In the genomic region with DNA sequence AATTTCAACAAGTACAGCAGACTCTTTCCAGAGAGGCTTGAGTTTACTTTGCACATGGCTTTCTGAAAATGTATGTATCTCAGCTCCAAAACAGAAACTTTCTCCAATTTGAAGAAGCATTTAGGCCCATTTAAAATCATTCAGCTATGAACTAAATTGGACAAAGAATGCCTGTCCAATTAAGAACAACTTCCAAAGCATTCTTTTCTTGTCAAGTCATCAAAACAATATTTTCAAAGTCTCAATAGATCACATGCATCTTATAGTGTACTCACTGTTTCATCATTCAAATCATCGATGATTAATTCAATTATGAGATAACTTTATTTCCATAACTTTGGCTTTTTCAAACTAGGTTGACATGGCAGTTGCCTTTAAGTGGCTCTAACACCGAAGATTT, we compare ENCODE assay signal across 14 cellular contexts.
A peak's percentile ranks its signal among the peaks of the same experiment; 100 is the strongest.
DNase-seq lines count a peak whose midpoint lies in the region; ATAC-seq and TF ChIP-seq lines count a peak whose summit lies in the region.
"Had no signal": no experiment of that assay in that cellular context is flagged by ENCODE, and none has a peak within 500 bp of the region (broad histone marks: within the 10 kb centered on the region; RNA-seq: fewer than 3 reads in every experiment).

No MANE protein-coding gene starts in this region.

- H4K20me1 ChIP-seq in IMR-90 (ENCODE audit: insufficient read depth, low read length) (no peaks in the 10 kb centered on the region), smooth muscle cell (ENCODE audit: low read depth) (no peaks in the 10 kb centered on the region), hepatocyte (ENCODE audit: insufficient read depth, poor library complexity, severe bottlenecking) (no peaks in the 10 kb centered on the region)
- H4K20me1 ChIP-seq: BLaER1 treated with 17β-estradiol and CSF1 and Interleukin-3, amounts not matched to agents 10 nM and 100 nM had no signal

- no peak for TF ChIP-seq POLR2A in IMR-90 (IDR thresholded peaks at IDR 0.05; ENCODE audit: low read depth, low read length)

- H3K4ac ChIP-seq in IMR-90 (ENCODE audit: low read depth, low read length) = no peak overlapping the region

- H3F3A ChIP-seq in smooth muscle cell (ENCODE audit: low read depth) = peaks cover 10% of the 10 kb centered on the region

- no peak overlapping the region for H2BK120ac ChIP-seq in IMR-90 (ENCODE audit: low read depth, low read length)

- no peak overlapping the region for H3K56ac ChIP-seq in IMR-90 (ENCODE audit: extremely low read depth, insufficient read depth, low read length)

- H3K79me1 ChIP-seq in IMR-90 (ENCODE audit: low read depth in 1 of 2, low read length in 2 of 2) = no peaks in the 10 kb centered on the region

- no peak overlapping the region for H4K5ac ChIP-seq in IMR-90 (ENCODE audit: low read depth, low read length)

- no peak overlapping the region for H4K8ac ChIP-seq in IMR-90 (ENCODE audit: low read depth in 2 of 2, low read length in 2 of 2)

- BruUV-seq in IMR-90 (replicated peaks; lab: Mats Ljungman, UMichigan) = no TSS peak

- H3K4me1 ChIP-seq in IMR-90 (ENCODE audit: control insufficient read depth, insufficient read depth, low read length) (peaks cover 3% of the 10 kb centered on the region; the same call in 1 of the 2 replicates), smooth muscle cell (ENCODE audit: low read depth) (no peaks in the 10 kb centered on the region), hepatocyte (ENCODE audit: insufficient read depth) (peaks cover 6% of the 10 kb centered on the region)
- H3K4me1 ChIP-seq: HAP-1 had no signal

- H3K4me3 ChIP-seq in IMR-90 (ENCODE audit: insufficient read depth, low read depth, low read length) (no peak overlapping the region), smooth muscle cell (no peak overlapping the region), brain microvascular endothelial cell (ENCODE audit: low read depth, low read length) (no peak overlapping the region), hepatocyte (no peak overlapping the region)
- H3K4me3 ChIP-seq: BLaER1 treated with 17β-estradiol and CSF1 and Interleukin-3, amounts not matched to agents 10 nM and 100 nM; HAP-1 had no signal

- no peak overlapping the region for H2AK5ac ChIP-seq in IMR-90 (ENCODE audit: low read depth, low read length)

- in situ Hi-C loops in IMR-90 (cut with MboI; ENCODE audit: low sequenced_read_pairs) (loop anchor here (10.0 kb wide), 1 partner anchor 119 kb away; no protein-coding TSS in a partner anchor), brain microvascular endothelial cell (cut with HindIII; ENCODE audit: low pct_ligation_motif_present, low sequenced_read_pairs) (no loop called here)

- H3K9ac ChIP-seq in IMR-90 (ENCODE audit: low read depth, low read length) = no peak overlapping the region
- H3K9ac ChIP-seq in smooth muscle cell (ENCODE audit: low read depth) = no peak overlapping the region
- H3K9ac ChIP-seq: BLaER1 treated with 17β-estradiol and CSF1 and Interleukin-3, amounts not matched to agents 10 nM and 100 nM had no signal

- no peak overlapping the region for H2BK15ac ChIP-seq in IMR-90 (ENCODE audit: low read depth, low read length)

- intact Hi-C loops in IMR-90 (cut with micrococcal nuclease) = no loop called here

- H2BK20ac ChIP-seq in IMR-90 (ENCODE audit: low read depth, low read length) = no peak overlapping the region

- no peak overlapping the region for H3K23ac ChIP-seq in IMR-90 (ENCODE audit: low read depth, low read length)

- peak; percentile 57 for DNase-seq in EH (ENCODE audit: low read depth)
- DNase-seq in IMR-90 = peak; percentile 10
- peak; percentile 18 for DNase-seq in fibroblast of peridontal ligament (ENCODE audit: extremely low read depth)
- no peak for DNase-seq in smooth muscle cell (lab: John Stamatoyannopoulos, UW; ENCODE audit: unreplicated experiment)
- DNase-seq in brain microvascular endothelial cell = no peak
- no peak for DNase-seq in foreskin melanocyte
- DNase-seq in hepatocyte (ENCODE audit: low spot score) = no peak
- DNase-seq: CD4-positive, CD25-positive, alpha-beta regulatory T cell; DMS53; GOT3; KG1 had no signal

- TF ChIP-seq RAD21 in IMR-90 (IDR thresholded peaks at IDR 0.05; ENCODE audit: low read length) = no peak

- H3K9me3 ChIP-seq in IMR-90 (ENCODE audit: control insufficient read depth, insufficient read depth, low read length) = no peaks in the 10 kb centered on the region
- H3K9me3 ChIP-seq in smooth muscle cell (replicated peaks; ENCODE audit: low read depth) = no peaks in the 10 kb centered on the region
- H3K9me3 ChIP-seq in hepatocyte (ENCODE audit: low read depth) = no peaks in the 10 kb centered on the region
- H3K9me3 ChIP-seq: HAP-1 had no signal

- dilution Hi-C loops in IMR-90 (cut with HindIII; ENCODE audit: low sequenced_read_pairs, unreplicated experiment) = no loop called here

- no peak for TF ChIP-seq CTCF in IMR-90 (conservative IDR thresholded peaks at IDR 0.05; ENCODE audit: low read depth, low read length)
- TF ChIP-seq CTCF in smooth muscle cell (IDR thresholded peaks at IDR 0.05; ENCODE audit: borderline replicate concordance, insufficient read depth, poor library complexity, severe bottlenecking) = no peak
- TF ChIP-seq CTCF in brain microvascular endothelial cell (IDR thresholded peaks at IDR 0.05; ENCODE audit: low read depth, low read length, missing control alignments) = no peak
- TF ChIP-seq CTCF in hepatocyte (IDR thresholded peaks at IDR 0.05; ENCODE audit: poor library complexity) = no peak

- no peak overlapping the region for H3K14ac ChIP-seq in IMR-90 (replicated peaks; ENCODE audit: low read depth, low read length)

- no peak for ATAC-seq in IMR-90 (ENCODE audit: low read depth)

- no CpG with 5 or more reads among the region's 2 CpGs for WGBS in IMR-90 (ENCODE audit: extremely low coverage in 2 of 2, insufficient read length in 1 of 2), 2 experiments
- 96% methylated on average over 2 of the region's 2 CpGs for WGBS in smooth muscle cell (ENCODE audit: low lambda C conversion rate)
- WGBS in hepatocyte (ENCODE audit: low lambda C conversion rate, missing lambda C conversion rate) = 94% methylated on average over 2 of the region's 2 CpGs

- H3K27me3 ChIP-seq in IMR-90 (ENCODE audit: control insufficient read depth, insufficient read depth, low read length) (no peaks in the 10 kb centered on the region), smooth muscle cell (ENCODE audit: low read depth) (no peaks in the 10 kb centered on the region), brain microvascular endothelial cell (replicated peaks) (no peaks in the 10 kb centered on the region), hepatocyte (no peaks in the 10 kb centered on the region)
- H3K27me3 ChIP-seq: BLaER1 treated with 17β-estradiol and CSF1 and Interleukin-3, amounts not matched to agents 10 nM and 100 nM had no signal

- no peaks in the 10 kb centered on the region for H3K9me1 ChIP-seq in IMR-90 (ENCODE audit: insufficient read depth, low read length)

- POLR2A ChIA-PET in IMR-90 (lab: Charles Lee; ENCODE audit: unreplicated experiment) = interaction anchor here (0.6 kb wide), 1 partner anchor 41 kb away, joined by 4 read pairs; no protein-coding TSS in a partner anchor

- H3K27ac ChIP-seq in IMR-90 (ENCODE audit: insufficient read depth, low read length) = no peak overlapping the region
- peak overlapping the region; percentile 0 for H3K27ac ChIP-seq in smooth muscle cell (ENCODE audit: low read depth)
- no peak overlapping the region for H3K27ac ChIP-seq in brain microvascular endothelial cell
- H3K27ac ChIP-seq in hepatocyte = no peak overlapping the region
- H3K27ac ChIP-seq: BLaER1 treated with 17β-estradiol and CSF1 and Interleukin-3, amounts not matched to agents 10 nM and 100 nM; HL-60 had no signal

- H3K18ac ChIP-seq in IMR-90 (ENCODE audit: low read depth, low read length) = no peak overlapping the region

- CTCF ChIA-PET in IMR-90 (lab: Yijun Ruan, JAX) = interaction anchor here (0.9 kb wide), 1 partner anchor 14 kb away, joined by 3 read pairs; no protein-coding TSS in a partner anchor

- H3K36me3 ChIP-seq in IMR-90 (ENCODE audit: control insufficient read depth, insufficient read depth, low read length) (no peaks in the 10 kb centered on the region), smooth muscle cell (ENCODE audit: low read depth) (no peaks in the 10 kb centered on the region), brain microvascular endothelial cell (replicated peaks) (no peaks in the 10 kb centered on the region), hepatocyte (replicated peaks; ENCODE audit: insufficient read depth, low read depth) (no peaks in the 10 kb centered on the region)
- H3K36me3 ChIP-seq: BLaER1 treated with 17β-estradiol and CSF1 and Interleukin-3, amounts not matched to agents 10 nM and 100 nM; HAP-1 had no signal

- H4K91ac ChIP-seq in IMR-90 (ENCODE audit: insufficient read depth, low read depth, low read length) = no peak overlapping the region

- no peaks in the 10 kb centered on the region for H3K79me2 ChIP-seq in smooth muscle cell (ENCODE audit: low read depth)
- H3K79me2 ChIP-seq in hepatocyte = no peaks in the 10 kb centered on the region

- H2AK9ac ChIP-seq in IMR-90 (replicated peaks; ENCODE audit: low read depth, low read length, poor library complexity) = no peak overlapping the region

- no peaks in the 10 kb centered on the region for H3K9me2 ChIP-seq in hepatocyte (replicated peaks; ENCODE audit: insufficient read depth)

- H2BK5ac ChIP-seq in IMR-90 (ENCODE audit: low read depth, low read length, poor library complexity, severe bottlenecking) = no peak overlapping the region

- H2AFZ ChIP-seq in IMR-90 (replicated peaks; ENCODE audit: low read length, poor library complexity) (no peak overlapping the region), smooth muscle cell (ENCODE audit: low read depth) (no peak overlapping the region), hepatocyte (no peak overlapping the region)

- H3K4me2 ChIP-seq in IMR-90 (ENCODE audit: low read depth, low read length) = no peak overlapping the region
- no peak overlapping the region for H3K4me2 ChIP-seq in smooth muscle cell
- H3K4me2 ChIP-seq in hepatocyte = no peak overlapping the region
- H3K4me2 ChIP-seq: BLaER1 treated with 17β-estradiol and CSF1 and Interleukin-3, amounts not matched to agents 10 nM and 100 nM had no signal

TF ChIP-seq in IMR-90, 13 proteins besides CTCF, POLR2A, EP300 and RAD21:
- TF ChIP-seq MAFK (IDR thresholded peaks at IDR 0.05; ENCODE audit: low read depth, low read length) = peak; percentile 49; the same call in 1 of the 2 replicates
- TF ChIP-seq, protein P1, sequence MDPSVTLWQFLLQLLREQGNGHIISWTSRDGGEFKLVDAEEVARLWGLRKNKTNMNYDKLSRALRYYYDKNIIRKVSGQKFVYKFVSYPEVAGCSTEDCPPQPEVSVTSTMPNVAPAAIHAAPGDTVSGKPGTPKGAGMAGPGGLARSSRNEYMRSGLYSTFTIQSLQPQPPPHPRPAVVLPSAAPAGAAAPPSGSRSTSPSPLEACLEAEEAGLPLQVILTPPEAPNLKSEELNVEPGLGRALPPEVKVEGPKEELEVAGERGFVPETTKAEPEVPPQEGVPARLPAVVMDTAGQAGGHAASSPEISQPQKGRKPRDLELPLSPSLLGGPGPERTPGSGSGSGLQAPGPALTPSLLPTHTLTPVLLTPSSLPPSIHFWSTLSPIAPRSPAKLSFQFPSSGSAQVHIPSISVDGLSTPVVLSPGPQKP (IDR thresholded peaks at IDR 0.05; ENCODE audit: borderline replicate concordance, low read depth, low read length) = no peak

Comparison
In these comparisons a context has a peak if more than half of its experiments do, and no peak if none do; other contexts are left out.
1. DNase-seq: peak in EH (single experiment), IMR-90 (single experiment) and fibroblast of peridontal ligament (single experiment); none in smooth muscle cell (single experiment), brain microvascular endothelial cell (single experiment), foreskin melanocyte (single experiment) and hepatocyte (single experiment).